16 cellular contexts compared by ENCODE assay signal in the genomic region with DNA sequence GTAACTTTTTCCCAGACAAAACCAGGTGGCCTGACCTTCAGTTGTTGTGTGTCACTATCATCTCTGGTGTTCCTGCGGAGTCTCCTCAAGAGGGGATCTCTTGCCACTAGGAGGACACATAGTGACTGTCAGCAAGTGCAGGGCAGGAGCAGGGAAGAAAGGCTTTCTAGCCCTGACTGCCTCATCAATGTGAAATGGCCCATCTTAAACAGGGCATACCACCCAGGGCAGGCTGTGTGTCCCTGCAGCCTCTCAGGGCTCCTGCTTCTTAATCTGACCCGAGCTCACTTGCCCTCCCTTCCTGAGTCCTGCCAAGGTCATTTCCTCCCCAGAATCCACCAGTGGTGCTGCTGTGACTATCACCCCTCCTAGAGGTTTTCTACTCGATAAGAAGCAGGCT. TPM values are rescaled to one million over a fixed set of nuclear protein-coding genes. Genes with fewer than 3 reads are reported as not detected.
DNase-seq lines count a peak whose midpoint lies in the region; ATAC-seq, FAIRE-seq and TF ChIP-seq lines count a peak whose summit lies in the region.
"Had no signal": no experiment of that assay in that cellular context is flagged by ENCODE, and none has a peak within 500 bp of the region (broad histone marks: within the 10 kb centered on the region; RNA-seq: fewer than 3 reads in every experiment).

No MANE protein-coding gene starts in this region.

- no peak for TF ChIP-seq POLR2A in GM12891 (IDR thresholded peaks at IDR 0.05; ENCODE audit: low read depth, low read length)

- FAIRE-seq in GM12891 (lab: Jason Lieb, UNC): no peak
- FAIRE-seq: H54 had no signal

- ATAC-seq in SK-N-SH treated with all-trans-retinoic acid at 6 μM for 48 hours: peak; percentile 42

- DNase-seq in iPS-NIHi11 (ENCODE audit: low spot score): peak; percentile 25
- DNase-seq in mesenteric fat pad (ENCODE audit: low spot score): peak; percentile 68
- no peak for DNase-seq in GM12891 (ENCODE audit: insufficient read length, low spot score)
- DNase-seq in effector CD4-positive, alpha-beta T cell: no peak
- no peak for DNase-seq in activated T-cell treated with anti-CD3 and anti-CD28 coated beads, Interleukin-2, amount 50 U/mL, for 48 hours
- no peak for DNase-seq in epidermal melanocyte (ENCODE audit: insufficient read length, low spot score)
- DNase-seq: CD8-positive, alpha-beta memory T cell; Kasumi-1; NCI-H187 treated with DMSO at 0.1 percent for 48 hours; NCI-H2171 treated with DMSO at 0.1 percent for 48 hours; NCI-H510A; NCI-H82; Peyer's patch; SHP77 treated with DMSO at 0.1 percent for 48 hours had no signal

TF ChIP-seq in SK-N-SH treated with all-trans-retinoic acid at 6 μM for 48 hours, 23 proteins besides CTCF, POLR2A, EP300 and RAD21:
- TF ChIP-seq ZNF565 (CRISPR knock-in tag; conservative IDR thresholded peaks at IDR 0.05; ENCODE audit: low read depth) (no peak), ESRRG (CRISPR knock-in tag; IDR thresholded peaks at IDR 0.05) (no peak), OSR1 (CRISPR knock-in tag; IDR thresholded peaks at IDR 0.05) (no peak), CSDC2 (CRISPR knock-in tag; IDR thresholded peaks at IDR 0.05) (no peak), ZC3H10 (CRISPR knock-in tag; IDR thresholded peaks at IDR 0.05) (no peak), GLIS3 (CRISPR knock-in tag; IDR thresholded peaks at IDR 0.05) (no peak), ZNF70 (CRISPR knock-in tag; IDR thresholded peaks at IDR 0.05) (no peak)
- TF ChIP-seq, protein P1, sequence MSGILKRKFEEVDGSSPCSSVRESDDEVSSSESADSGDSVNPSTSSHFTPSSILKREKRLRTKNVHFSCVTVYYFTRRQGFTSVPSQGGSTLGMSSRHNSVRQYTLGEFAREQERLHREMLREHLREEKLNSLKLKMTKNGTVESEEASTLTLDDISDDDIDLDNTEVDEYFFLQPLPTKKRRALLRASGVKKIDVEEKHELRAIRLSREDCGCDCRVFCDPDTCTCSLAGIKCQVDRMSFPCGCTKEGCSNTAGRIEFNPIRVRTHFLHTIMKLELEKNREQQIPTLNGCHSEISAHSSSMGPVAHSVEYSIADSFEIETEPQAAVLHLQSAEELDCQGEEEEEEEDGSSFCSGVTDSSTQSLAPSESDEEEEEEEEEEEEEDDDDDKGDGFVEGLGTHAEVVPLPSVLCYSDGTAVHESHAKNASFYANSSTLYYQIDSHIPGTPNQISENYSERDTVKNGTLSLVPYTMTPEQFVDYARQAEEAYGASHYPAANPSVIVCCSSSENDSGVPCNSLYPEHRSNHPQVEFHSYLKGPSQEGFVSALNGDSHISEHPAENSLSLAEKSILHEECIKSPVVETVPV (CRISPR knock-in tag; IDR thresholded peaks at IDR 0.05): no peak

TF ChIP-seq in GM12891, 5 proteins besides CTCF, POLR2A, EP300 and RAD21:
- TF ChIP-seq PAX5 (IDR thresholded peaks at IDR 0.05; ENCODE audit: insufficient read depth, low read length, severe bottlenecking) (no peak), POLR2AphosphoS5 (IDR thresholded peaks at IDR 0.05; ENCODE audit: low read depth, low read length) (no peak), SPI1 (IDR thresholded peaks at IDR 0.05; ENCODE audit: low read depth, low read length) (no peak), POU2F2 (IDR thresholded peaks at IDR 0.05; ENCODE audit: low read depth, low read length) (no peak), TAF1 (IDR thresholded peaks at IDR 0.05; ENCODE audit: low read depth, low read length) (no peak)
TF ChIP-seq in GM12891: peak in this region for 0.

RNA-seq across cellular contexts. Expression of a gene that starts 57.4 kb away (rescaled TPM):
- 11.5 TPM for total RNA-seq in mesenteric fat pad
- 4.2 TPM for polyA plus RNA-seq in GM12891 (2012; ENCODE audit: low read depth, missing spikeins)

Comparison
In these comparisons a context has a peak if more than half of its experiments do, and no peak if none do; other contexts are left out.
1. DNase-seq: peak in iPS-NIHi11 (single experiment) and mesenteric fat pad (single experiment); none in GM12891 (single experiment), effector CD4-positive, alpha-beta T cell (single experiment), activated T-cell treated with anti-CD3 and anti-CD28 coated beads, Interleukin-2, amount 50 U/mL, for 48 hours (0 of 2) and epidermal melanocyte (single experiment).